8 cellular contexts compared by ENCODE assay signal in genomic region chr19:12792048-12792852, GRCh38. TPM values are rescaled to one million over a fixed set of nuclear protein-coding genes. Genes with fewer than 3 reads are reported as not detected.
DNase-seq lines count a peak whose midpoint lies in the region; ATAC-seq and TF ChIP-seq lines count a peak whose summit lies in the region.

No MANE protein-coding gene starts in this region.

- under 1% methylated on average over 84 of the region's 84 CpGs for WGBS in thymus

- H3K27me3 ChIP-seq in OCI-LY3 (ENCODE audit: low read depth, low read length) (no peaks in the 10 kb centered on the region), thymus (ENCODE audit: control insufficient read depth, insufficient read depth) (peaks cover 14% of the 10 kb centered on the region)

- no peak for DNase-seq in AG09309 (ENCODE audit: low read depth)
- DNase-seq in HCEC 1CT, result peak; percentile 52
- peak; percentile 69 for DNase-seq in activated T-helper 1 cell treated with Interleukin-2 at 50 U/mL for 16 hours (ENCODE audit: low read depth)
- peak; percentile 54 for DNase-seq in fibroblast of mammary gland (ENCODE audit: low read depth)
- peak; percentile 85 for DNase-seq in natural killer cell treated with Interleukin-12 subunit alpha and Interleukin-12 subunit beta and Interleukin-15 and Interleukin-18, amount 100 ng/mL, for 72 hours (ENCODE audit: low spot score)

- no peaks in the 10 kb centered on the region for H3K27me3 Mint-ChIP-seq in natural killer cell treated with Interleukin-12 subunit alpha and Interleukin-12 subunit beta and Interleukin-15 and Interleukin-18, amount 100 ng/mL, for 72 hours

- H3K4me3 ChIP-seq in AG09309 (ENCODE audit: control insufficient read depth, low read depth, low read length) (peak overlapping the region; percentile 94), OCI-LY3 (ENCODE audit: low read length) (peak overlapping the region; percentile 87), fibroblast of mammary gland (ENCODE audit: control insufficient read depth, low read depth, low read length) (peak overlapping the region; percentile 88), thymus (ENCODE audit: low read length) (peak overlapping the region; percentile 83)

- H3K4me2 ChIP-seq in OCI-LY3 (ENCODE audit: low read length), result peak overlapping the region; percentile 75

- H3K9me3 ChIP-seq in OCI-LY3 (ENCODE audit: insufficient read depth, low read length), result no peaks in the 10 kb centered on the region
- no peaks in the 10 kb centered on the region for H3K9me3 ChIP-seq in thymus (ENCODE audit: control insufficient read depth)

- peaks cover 19% of the 10 kb centered on the region for H3K36me3 ChIP-seq in OCI-LY3 (replicated peaks; ENCODE audit: low read depth, low read length)
- H3K36me3 ChIP-seq in thymus (ENCODE audit: control insufficient read depth, insufficient read depth), result peaks cover 4% of the 10 kb centered on the region

- H3K4me1 Mint-ChIP-seq in natural killer cell treated with Interleukin-12 subunit alpha and Interleukin-12 subunit beta and Interleukin-15 and Interleukin-18, amount 100 ng/mL, for 72 hours (ENCODE audit: low read depth in 2 of 2), result peaks cover 36 to 40% of the 10 kb centered on the region in 2 donors

- peak overlapping the region; percentile 98 for H3K9ac ChIP-seq in OCI-LY3 (ENCODE audit: low read length)

- H3K27ac ChIP-seq in OCI-LY3 (ENCODE audit: low read length) (peak overlapping the region; percentile 92), thymus (ENCODE audit: low read depth) (peak overlapping the region; percentile 98)

- peaks cover 55% of the 10 kb centered on the region for H3K79me2 ChIP-seq in OCI-LY3 (ENCODE audit: low read length)

- H3K9me3 Mint-ChIP-seq in natural killer cell treated with Interleukin-12 subunit alpha and Interleukin-12 subunit beta and Interleukin-15 and Interleukin-18, amount 100 ng/mL, for 72 hours, result no peaks in the 10 kb centered on the region

- no peak overlapping the region for H2AFZ ChIP-seq in OCI-LY3 (ENCODE audit: low read depth, low read length)

- peaks cover 4% of the 10 kb centered on the region; the same call in 1 of the 2 replicates for H4K20me1 ChIP-seq in OCI-LY3 (ENCODE audit: insufficient read depth, low read length)

- no peaks in the 10 kb centered on the region for H3K36me3 Mint-ChIP-seq in natural killer cell treated with Interleukin-12 subunit alpha and Interleukin-12 subunit beta and Interleukin-15 and Interleukin-18, amount 100 ng/mL, for 72 hours

- ATAC-seq in natural killer cell treated with Interleukin-12 subunit alpha and Interleukin-12 subunit beta and Interleukin-15 and Interleukin-18, amount 100 ng/mL, for 72 hours, result peak in 1 of 2 donors; percentile 0
- no peak for ATAC-seq in GM18873 (IDR thresholded peaks at IDR 0.05; ENCODE audit: low FRiP score, unreplicated experiment)

- H3K4me3 Mint-ChIP-seq in natural killer cell treated with Interleukin-12 subunit alpha and Interleukin-12 subunit beta and Interleukin-15 and Interleukin-18, amount 100 ng/mL, for 72 hours, result peak overlapping the region; percentile 97

- H3K4me1 ChIP-seq in OCI-LY3 (ENCODE audit: low read length), result peaks cover 53% of the 10 kb centered on the region
- H3K4me1 ChIP-seq in thymus (ENCODE audit: control insufficient read depth, insufficient read depth, low read length), result peaks cover 5% of the 10 kb centered on the region

- TF ChIP-seq CTCF in AG09309 (IDR thresholded peaks at IDR 0.05; ENCODE audit: control insufficient read depth, insufficient read depth, low read depth, low read length, missing control alignments), result no peak
- TF ChIP-seq CTCF in OCI-LY3 (IDR thresholded peaks at IDR 0.05; ENCODE audit: low read depth, low read length), result no peak
- TF ChIP-seq CTCF in fibroblast of mammary gland (conservative IDR thresholded peaks at IDR 0.05; ENCODE audit: control insufficient read depth, insufficient read depth, low read depth, low read length), result no peak

- H3K27ac Mint-ChIP-seq in natural killer cell treated with Interleukin-12 subunit alpha and Interleukin-12 subunit beta and Interleukin-15 and Interleukin-18, amount 100 ng/mL, for 72 hours, result peak overlapping the region; percentile 90 to 98

RNA-seq across cellular contexts. Expression of gene JUNB, which starts 1.0 kb away (rescaled TPM):
- total RNA-seq in natural killer cell treated with Interleukin-12 subunit alpha and Interleukin-12 subunit beta and Interleukin-15 and Interleukin-18, amount 100 ng/mL, for 72 hours, result 100 to 1,000 TPM; 252 to 329 TPM
- 139 TPM for polyA plus RNA-seq in thymus

RNA-seq across cellular contexts. Expression of gene PRDX2, which starts 9.3 kb away (rescaled TPM):
- 100 to 1,000 TPM; 150 to 226 TPM for total RNA-seq in natural killer cell treated with Interleukin-12 subunit alpha and Interleukin-12 subunit beta and Interleukin-15 and Interleukin-18, amount 100 ng/mL, for 72 hours
- polyA plus RNA-seq in thymus, result 113 TPM

RNA-seq across cellular contexts. Expression of gene THSD8, which starts 9.6 kb away (rescaled TPM):
- total RNA-seq in natural killer cell treated with Interleukin-12 subunit alpha and Interleukin-12 subunit beta and Interleukin-15 and Interleukin-18, amount 100 ng/mL, for 72 hours, result 10 to 100 TPM in 1 of 2 donors, 1 to 10 TPM in 1; 8.7 to 19.5 TPM
- polyA plus RNA-seq in thymus, result 4.1 TPM

RNA-seq across cellular contexts. Expression of gene RNASEH2A, which starts 14.1 kb away (rescaled TPM):
- total RNA-seq in natural killer cell treated with Interleukin-12 subunit alpha and Interleukin-12 subunit beta and Interleukin-15 and Interleukin-18, amount 100 ng/mL, for 72 hours, result 10 to 100 TPM; 20.8 to 63.5 TPM
- 8.4 TPM for polyA plus RNA-seq in thymus

RNA-seq across cellular contexts. Expression of gene HOOK2, which starts 16.9 kb away (rescaled TPM):
- 10 to 100 TPM; 19.5 to 20.7 TPM for total RNA-seq in natural killer cell treated with Interleukin-12 subunit alpha and Interleukin-12 subunit beta and Interleukin-15 and Interleukin-18, amount 100 ng/mL, for 72 hours
- polyA plus RNA-seq in thymus, result 36.4 TPM
